In the genomic region with DNA sequence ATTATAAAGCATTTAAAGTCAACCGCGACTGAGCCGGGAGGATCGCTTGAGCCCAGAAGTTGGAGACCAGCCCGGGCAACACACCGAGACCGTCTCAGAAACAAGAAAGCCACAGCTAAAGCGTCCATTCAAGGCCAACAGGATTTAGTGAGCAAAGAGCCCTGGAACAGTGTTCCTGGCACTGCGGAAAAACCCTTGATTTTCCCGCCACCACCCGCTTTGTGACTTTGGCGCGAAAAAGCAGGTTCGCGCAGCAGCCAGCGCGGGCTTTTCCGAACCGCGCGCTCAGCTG, we compare ENCODE assay signal across 1 cellular context.
TF ChIP-seq lines count a peak whose summit lies in the region.

No MANE protein-coding gene starts in this region.

TF ChIP-seq in GM23338, 12 proteins besides CTCF, POLR2A, EP300 and RAD21:
- TF ChIP-seq, protein P1, sequence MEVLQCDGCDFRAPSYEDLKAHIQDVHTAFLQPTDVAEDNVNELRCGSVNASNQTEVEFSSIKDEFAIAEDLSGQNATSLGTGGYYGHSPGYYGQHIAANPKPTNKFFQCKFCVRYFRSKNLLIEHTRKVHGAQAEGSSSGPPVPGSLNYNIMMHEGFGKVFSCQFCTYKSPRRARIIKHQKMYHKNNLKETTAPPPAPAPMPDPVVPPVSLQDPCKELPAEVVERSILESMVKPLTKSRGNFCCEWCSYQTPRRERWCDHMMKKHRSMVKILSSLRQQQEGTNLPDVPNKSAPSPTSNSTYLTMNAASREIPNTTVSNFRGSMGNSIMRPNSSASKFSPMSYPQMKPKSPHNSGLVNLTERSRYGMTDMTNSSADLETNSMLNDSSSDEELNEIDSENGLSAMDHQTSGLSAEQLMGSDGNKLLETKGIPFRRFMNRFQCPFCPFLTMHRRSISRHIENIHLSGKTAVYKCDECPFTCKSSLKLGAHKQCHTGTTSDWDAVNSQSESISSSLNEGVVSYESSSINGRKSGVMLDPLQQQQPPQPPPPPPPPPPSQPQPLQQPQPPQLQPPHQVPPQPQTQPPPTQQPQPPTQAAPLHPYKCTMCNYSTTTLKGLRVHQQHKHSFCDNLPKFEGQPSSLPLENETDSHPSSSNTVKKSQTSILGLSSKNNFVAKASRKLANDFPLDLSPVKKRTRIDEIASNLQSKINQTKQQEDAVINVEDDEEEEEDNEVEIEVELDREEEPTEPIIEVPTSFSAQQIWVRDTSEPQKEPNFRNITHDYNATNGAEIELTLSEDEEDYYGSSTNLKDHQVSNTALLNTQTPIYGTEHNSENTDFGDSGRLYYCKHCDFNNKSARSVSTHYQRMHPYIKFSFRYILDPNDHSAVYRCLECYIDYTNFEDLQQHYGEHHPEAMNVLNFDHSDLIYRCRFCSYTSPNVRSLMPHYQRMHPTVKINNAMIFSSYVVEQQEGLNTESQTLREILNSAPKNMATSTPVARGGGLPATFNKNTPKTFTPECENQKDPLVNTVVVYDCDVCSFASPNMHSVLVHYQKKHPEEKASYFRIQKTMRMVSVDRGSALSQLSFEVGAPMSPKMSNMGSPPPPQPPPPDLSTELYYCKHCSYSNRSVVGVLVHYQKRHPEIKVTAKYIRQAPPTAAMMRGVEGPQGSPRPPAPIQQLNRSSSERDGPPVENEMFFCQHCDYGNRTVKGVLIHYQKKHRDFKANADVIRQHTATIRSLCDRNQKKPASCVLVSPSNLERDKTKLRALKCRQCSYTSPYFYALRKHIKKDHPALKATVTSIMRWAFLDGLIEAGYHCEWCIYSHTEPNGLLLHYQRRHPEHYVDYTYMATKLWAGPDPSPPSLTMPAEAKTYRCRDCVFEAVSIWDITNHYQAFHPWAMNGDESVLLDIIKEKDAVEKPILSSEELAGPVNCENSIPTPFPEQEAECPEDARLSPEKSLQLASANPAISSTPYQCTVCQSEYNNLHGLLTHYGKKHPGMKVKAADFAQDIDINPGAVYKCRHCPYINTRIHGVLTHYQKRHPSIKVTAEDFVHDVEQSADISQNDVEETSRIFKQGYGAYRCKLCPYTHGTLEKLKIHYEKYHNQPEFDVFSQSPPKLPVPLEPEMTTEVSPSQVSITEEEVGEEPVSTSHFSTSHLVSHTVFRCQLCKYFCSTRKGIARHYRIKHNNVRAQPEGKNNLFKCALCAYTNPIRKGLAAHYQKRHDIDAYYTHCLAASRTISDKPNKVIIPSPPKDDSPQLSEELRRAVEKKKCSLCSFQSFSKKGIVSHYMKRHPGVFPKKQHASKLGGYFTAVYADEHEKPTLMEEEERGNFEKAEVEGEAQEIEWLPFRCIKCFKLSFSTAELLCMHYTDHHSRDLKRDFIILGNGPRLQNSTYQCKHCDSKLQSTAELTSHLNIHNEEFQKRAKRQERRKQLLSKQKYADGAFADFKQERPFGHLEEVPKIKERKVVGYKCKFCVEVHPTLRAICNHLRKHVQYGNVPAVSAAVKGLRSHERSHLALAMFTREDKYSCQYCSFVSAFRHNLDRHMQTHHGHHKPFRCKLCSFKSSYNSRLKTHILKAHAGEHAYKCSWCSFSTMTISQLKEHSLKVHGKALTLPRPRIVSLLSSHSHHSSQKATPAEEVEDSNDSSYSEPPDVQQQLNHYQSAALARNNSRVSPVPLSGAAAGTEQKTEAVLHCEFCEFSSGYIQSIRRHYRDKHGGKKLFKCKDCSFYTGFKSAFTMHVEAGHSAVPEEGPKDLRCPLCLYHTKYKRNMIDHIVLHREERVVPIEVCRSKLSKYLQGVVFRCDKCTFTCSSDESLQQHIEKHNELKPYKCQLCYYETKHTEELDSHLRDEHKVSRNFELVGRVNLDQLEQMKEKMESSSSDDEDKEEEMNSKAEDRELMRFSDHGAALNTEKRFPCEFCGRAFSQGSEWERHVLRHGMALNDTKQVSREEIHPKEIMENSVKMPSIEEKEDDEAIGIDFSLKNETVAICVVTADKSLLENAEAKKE (CRISPR knock-in tag; IDR thresholded peaks at IDR 0.05), result no peak
- TF ChIP-seq EZH2phosphoT487 (IDR thresholded peaks at IDR 0.05; ENCODE audit: unreplicated experiment), result no peak
- TF ChIP-seq EZH2 (IDR thresholded peaks at IDR 0.05; ENCODE audit: low read depth, unreplicated experiment), result no peak
- TF ChIP-seq NANOG (IDR thresholded peaks at IDR 0.05; ENCODE audit: borderline replicate concordance), result no peak
- TF ChIP-seq ZNF331 (CRISPR knock-in tag; IDR thresholded peaks at IDR 0.05; ENCODE audit: low read depth), result no peak
